In genomic region chr14:22852940-22853767, GRCh38 we compare ENCODE assay signal across 8 cellular contexts. TPM values are rescaled to one million over a fixed set of nuclear protein-coding genes. Genes with fewer than 3 reads are reported as not detected.
DNase-seq lines count a peak whose midpoint lies in the region; ATAC-seq and TF ChIP-seq lines count a peak whose summit lies in the region.

No MANE protein-coding gene starts in this region.

- no peaks in the 10 kb centered on the region for H3K9me3 Mint-ChIP-seq in dendritic cell treated with granulocyte-macrophage colony-stimulating factor and Interleukin-4, amounts not matched to agents 40 ng/mL and 50 ng/mL, for 4 days

- intact Hi-C loops in dendritic cell treated with granulocyte-macrophage colony-stimulating factor and Interleukin-4, amounts not matched to agents 40 ng/mL and 50 ng/mL, for 4 days (cut with micrococcal nuclease): loop anchor here (1.0 kb wide), 4 partner anchors 30 to 283 kb away; no protein-coding TSS in a partner anchor

- no peaks in the 10 kb centered on the region for H3K36me3 ChIP-seq in liver (ENCODE audit: control insufficient read depth in 4 of 4, insufficient read depth in 3 of 4, low read depth in 1 of 4, low read length in 3 of 4)

- ATAC-seq in HG03135 (IDR thresholded peaks at IDR 0.05; ENCODE audit: unreplicated experiment): peak; percentile 69

- peaks cover 53% of the 10 kb centered on the region for H3K4me1 Mint-ChIP-seq in dendritic cell treated with granulocyte-macrophage colony-stimulating factor and Interleukin-4, amounts not matched to agents 40 ng/mL and 50 ng/mL, for 4 days (ENCODE audit: low read depth)

- DNase-seq in NCI-H510A (lab: John Stamatoyannopoulos, UW): peak; percentile 14
- no peak for DNase-seq in NCI-H510A treated with DMSO at 0.1 percent for 48 hours (lab: John Stamatoyannopoulos, UW)
- DNase-seq in NCI-H526 (lab: John Stamatoyannopoulos, UW): peak; percentile 51 to 90
- DNase-seq in activated CD4-positive, alpha-beta T cell treated with anti-CD3 and anti-CD28 coated beads, Interleukin-2, amount 50 U/mL, for 1 hour: peak; percentile 92
- DNase-seq in stimulated activated CD4-positive, alpha-beta T cell treated with anti-CD3 and anti-CD28 coated beads, Interleukin-2, amount 100 ng/mL, for 24 hours: peak; percentile 97 to 98

- peak overlapping the region; percentile 30 to 56 (median 47) for H3K4me3 ChIP-seq in liver (ENCODE audit: low read depth in 1 of 3, low read length in 3 of 3)

- H3K4me3 Mint-ChIP-seq in dendritic cell treated with granulocyte-macrophage colony-stimulating factor and Interleukin-4, amounts not matched to agents 40 ng/mL and 50 ng/mL, for 4 days: peak overlapping the region; percentile 69

- no peaks in the 10 kb centered on the region for H3K36me3 Mint-ChIP-seq in dendritic cell treated with granulocyte-macrophage colony-stimulating factor and Interleukin-4, amounts not matched to agents 40 ng/mL and 50 ng/mL, for 4 days (ENCODE audit: low read depth)

- peak overlapping the region; percentile 46 to 66 for H3K9ac ChIP-seq in liver (ENCODE audit: low read depth in 1 of 2, low read length in 2 of 2)

- TF ChIP-seq RAD21 in liver (IDR thresholded peaks at IDR 0.05): peak; percentile 95 to 97

- H3K9me3 ChIP-seq in liver (ENCODE audit: control insufficient read depth in 4 of 4, low read length in 3 of 4): no peaks in the 10 kb centered on the region

- H3K27me3 ChIP-seq in liver (ENCODE audit: control insufficient read depth in 4 of 4, insufficient read depth in 4 of 4, low read length in 3 of 4): no peaks in the 10 kb centered on the region

- peak overlapping the region; percentile 74 for H3K27ac Mint-ChIP-seq in dendritic cell treated with granulocyte-macrophage colony-stimulating factor and Interleukin-4, amounts not matched to agents 40 ng/mL and 50 ng/mL, for 4 days

- peaks cover 10% of the 10 kb centered on the region for H3K27me3 Mint-ChIP-seq in dendritic cell treated with granulocyte-macrophage colony-stimulating factor and Interleukin-4, amounts not matched to agents 40 ng/mL and 50 ng/mL, for 4 days

- peak; percentile 93 for TF ChIP-seq CTCF in liver (IDR thresholded peaks at IDR 0.05; ENCODE audit: low read depth, low read length, missing input control)

- H3K27ac ChIP-seq in liver (ENCODE audit: low read depth in 1 of 2, low read length in 2 of 2): peak overlapping the region; percentile 52

- H3K4me1 ChIP-seq in liver (ENCODE audit: control insufficient read depth in 4 of 4, insufficient read depth in 4 of 4, low read length in 3 of 4): peaks cover 0 to 12% (median 7%) of the 10 kb centered on the region in 4 donors

- 1% methylated on average over 20 of the region's 20 CpGs for WGBS in liver

TF ChIP-seq in liver, 16 proteins besides CTCF, POLR2A, EP300 and RAD21:
- TF ChIP-seq EGR1 (IDR thresholded peaks at IDR 0.05; ENCODE audit: low read depth in 2 of 2): peak in 1 of 2 donors; percentile 20
- TF ChIP-seq ATF3 (IDR thresholded peaks at IDR 0.05): no peak
- TF ChIP-seq FOXA2 (IDR thresholded peaks at IDR 0.05): peak; percentile 3
- no peak for TF ChIP-seq NR2F2 (IDR thresholded peaks at IDR 0.05)
- peak; percentile 79 to 82 for TF ChIP-seq HNF4A (conservative IDR thresholded peaks at IDR 0.05)
- TF ChIP-seq, protein P1, sequence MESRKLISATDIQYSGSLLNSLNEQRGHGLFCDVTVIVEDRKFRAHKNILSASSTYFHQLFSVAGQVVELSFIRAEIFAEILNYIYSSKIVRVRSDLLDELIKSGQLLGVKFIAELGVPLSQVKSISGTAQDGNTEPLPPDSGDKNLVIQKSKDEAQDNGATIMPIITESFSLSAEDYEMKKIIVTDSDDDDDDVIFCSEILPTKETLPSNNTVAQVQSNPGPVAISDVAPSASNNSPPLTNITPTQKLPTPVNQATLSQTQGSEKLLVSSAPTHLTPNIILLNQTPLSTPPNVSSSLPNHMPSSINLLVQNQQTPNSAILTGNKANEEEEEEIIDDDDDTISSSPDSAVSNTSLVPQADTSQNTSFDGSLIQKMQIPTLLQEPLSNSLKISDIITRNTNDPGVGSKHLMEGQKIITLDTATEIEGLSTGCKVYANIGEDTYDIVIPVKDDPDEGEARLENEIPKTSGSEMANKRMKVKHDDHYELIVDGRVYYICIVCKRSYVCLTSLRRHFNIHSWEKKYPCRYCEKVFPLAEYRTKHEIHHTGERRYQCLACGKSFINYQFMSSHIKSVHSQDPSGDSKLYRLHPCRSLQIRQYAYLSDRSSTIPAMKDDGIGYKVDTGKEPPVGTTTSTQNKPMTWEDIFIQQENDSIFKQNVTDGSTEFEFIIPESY (IDR thresholded peaks at IDR 0.05): no peak
- peak; percentile 70 for TF ChIP-seq YY1 (IDR thresholded peaks at IDR 0.05)
- TF ChIP-seq RXRA (IDR thresholded peaks at IDR 0.05): peak; percentile 34 to 38
- peak in 1 of 2 donors; percentile 5 for TF ChIP-seq GABPA (IDR thresholded peaks at IDR 0.05 in 1 of 2, conservative IDR thresholded peaks at IDR 0.05 in 1 of 2)
- TF ChIP-seq, protein P2, sequence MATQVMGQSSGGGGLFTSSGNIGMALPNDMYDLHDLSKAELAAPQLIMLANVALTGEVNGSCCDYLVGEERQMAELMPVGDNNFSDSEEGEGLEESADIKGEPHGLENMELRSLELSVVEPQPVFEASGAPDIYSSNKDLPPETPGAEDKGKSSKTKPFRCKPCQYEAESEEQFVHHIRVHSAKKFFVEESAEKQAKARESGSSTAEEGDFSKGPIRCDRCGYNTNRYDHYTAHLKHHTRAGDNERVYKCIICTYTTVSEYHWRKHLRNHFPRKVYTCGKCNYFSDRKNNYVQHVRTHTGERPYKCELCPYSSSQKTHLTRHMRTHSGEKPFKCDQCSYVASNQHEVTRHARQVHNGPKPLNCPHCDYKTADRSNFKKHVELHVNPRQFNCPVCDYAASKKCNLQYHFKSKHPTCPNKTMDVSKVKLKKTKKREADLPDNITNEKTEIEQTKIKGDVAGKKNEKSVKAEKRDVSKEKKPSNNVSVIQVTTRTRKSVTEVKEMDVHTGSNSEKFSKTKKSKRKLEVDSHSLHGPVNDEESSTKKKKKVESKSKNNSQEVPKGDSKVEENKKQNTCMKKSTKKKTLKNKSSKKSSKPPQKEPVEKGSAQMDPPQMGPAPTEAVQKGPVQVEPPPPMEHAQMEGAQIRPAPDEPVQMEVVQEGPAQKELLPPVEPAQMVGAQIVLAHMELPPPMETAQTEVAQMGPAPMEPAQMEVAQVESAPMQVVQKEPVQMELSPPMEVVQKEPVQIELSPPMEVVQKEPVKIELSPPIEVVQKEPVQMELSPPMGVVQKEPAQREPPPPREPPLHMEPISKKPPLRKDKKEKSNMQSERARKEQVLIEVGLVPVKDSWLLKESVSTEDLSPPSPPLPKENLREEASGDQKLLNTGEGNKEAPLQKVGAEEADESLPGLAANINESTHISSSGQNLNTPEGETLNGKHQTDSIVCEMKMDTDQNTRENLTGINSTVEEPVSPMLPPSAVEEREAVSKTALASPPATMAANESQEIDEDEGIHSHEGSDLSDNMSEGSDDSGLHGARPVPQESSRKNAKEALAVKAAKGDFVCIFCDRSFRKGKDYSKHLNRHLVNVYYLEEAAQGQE (IDR thresholded peaks at IDR 0.05): no peak
- no peak for TF ChIP-seq TAF1 (conservative IDR thresholded peaks at IDR 0.05)
- TF ChIP-seq SP1 (IDR thresholded peaks at IDR 0.05): peak; percentile 76
- peak; percentile 50 for TF ChIP-seq MAX (IDR thresholded peaks at IDR 0.05)
- TF ChIP-seq HNF4G (IDR thresholded peaks at IDR 0.05): peak; percentile 75
TF ChIP-seq in liver: peak in this region for 9.

RNA-seq across cellular contexts. Expression of gene MMP14, which starts 16.8 kb away (rescaled TPM):
- total RNA-seq in liver: 1 to 10 TPM; 7.6 to 8.4 TPM
- polyA plus RNA-seq in liver: 10 to 100 TPM in 1 of 2 donors, under 1 TPM in 1; 0.86 to 10.6 TPM

RNA-seq across cellular contexts. Expression of gene LRP10, which starts 18.4 kb away (rescaled TPM):
- total RNA-seq in liver: 10 to 100 TPM; 30.0 to 32.6 TPM
- polyA plus RNA-seq in liver: 10 to 100 TPM; 19.5 to 61.7 TPM

RNA-seq across cellular contexts. Expression of gene MRPL52, which starts 23.5 kb away (rescaled TPM):
- total RNA-seq in liver: 10 to 100 TPM in 1 of 2 donors, 1 to 10 TPM in 1; 9.1 to 19.1 TPM
- 100 to 1,000 TPM in 1 of 2 donors, 10 to 100 TPM in 1; 54.1 to 142 TPM for polyA plus RNA-seq in liver

RNA-seq across cellular contexts. Expression of gene REM2, which starts 29.9 kb away (rescaled TPM):
- under 1 TPM; 0.08 to 0.14 TPM for total RNA-seq in liver
- under 1 TPM in 1 of 2 donors, not detected in 1; 0.11 TPM for polyA plus RNA-seq in liver

RNA-seq across cellular contexts. Expression of gene SLC7A7, which starts 37.9 kb away (rescaled TPM):
- total RNA-seq in liver: 10 to 100 TPM in 1 of 2 donors, 1 to 10 TPM in 1; 9.2 to 14.3 TPM
- 1 to 10 TPM; 2.8 to 8.3 TPM for polyA plus RNA-seq in liver
